In genomic region chr5:31751620-31752019, GRCh38 we compare ENCODE assay signal across 19 cellular contexts.
"Had no signal": no experiment of that assay in that cellular context is flagged by ENCODE, and none has a peak within 500 bp of the region (broad histone marks: within the 10 kb centered on the region; RNA-seq: fewer than 3 reads in every experiment).

No MANE protein-coding gene starts in this region.

- H3K4me3 ChIP-seq: SJSA1, SK-N-MC had no signal

- H3K27ac ChIP-seq: SJSA1, SK-N-MC had no signal

- DNase-seq: KBM-7, NCI-H1092, NCI-H1105 treated with DMSO at 0.1 percent for 48 hours, NCI-H1436, NCI-H187, NCI-H2029, NCI-H2081 treated with DMSO at 0.1 percent for 48 hours, NCI-H2171, NCI-H226, NCI-H446, NCI-H510A, NCI-H524 treated with DMSO at 0.1 percent for 48 hours, NCI-H69, NCI-H774, Right ventricle myocardium superior, RPMI8226, SIG-M5 had no signal
